1 cellular context compared by ENCODE assay signal in the genomic region with DNA sequence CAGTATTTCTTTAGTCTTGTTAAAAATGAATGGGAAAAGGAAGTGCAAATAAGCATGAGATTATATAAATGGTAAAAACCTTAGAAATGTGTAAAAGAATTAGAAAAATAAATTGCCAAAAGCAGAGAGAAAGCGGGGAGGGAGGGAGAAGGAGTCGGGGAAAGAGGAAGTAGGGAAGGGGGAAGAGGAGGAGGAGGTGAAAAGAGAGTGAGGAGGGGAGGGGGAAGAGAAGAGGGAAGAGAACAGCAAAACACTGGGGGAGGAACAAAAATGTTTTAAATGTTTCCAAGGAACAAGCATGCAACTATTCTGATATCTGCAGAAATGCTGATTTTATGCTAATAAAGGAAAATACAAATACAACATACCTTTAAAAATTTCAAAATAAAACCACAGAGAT.
TF ChIP-seq lines count a peak whose summit lies in the region.

No MANE protein-coding gene starts in this region.

TF ChIP-seq in K562, 482 proteins besides CTCF, POLR2A, EP300 and RAD21 (continued from another document):
- TF ChIP-seq FOXK2 (conservative IDR thresholded peaks at IDR 0.05 in 1 of 2, IDR thresholded peaks at IDR 0.05 in 1 of 2; ENCODE audit: low read depth in 2 of 2) = no peak
TF ChIP-seq in K562: peak in this region for 3.
